In the genomic region with DNA sequence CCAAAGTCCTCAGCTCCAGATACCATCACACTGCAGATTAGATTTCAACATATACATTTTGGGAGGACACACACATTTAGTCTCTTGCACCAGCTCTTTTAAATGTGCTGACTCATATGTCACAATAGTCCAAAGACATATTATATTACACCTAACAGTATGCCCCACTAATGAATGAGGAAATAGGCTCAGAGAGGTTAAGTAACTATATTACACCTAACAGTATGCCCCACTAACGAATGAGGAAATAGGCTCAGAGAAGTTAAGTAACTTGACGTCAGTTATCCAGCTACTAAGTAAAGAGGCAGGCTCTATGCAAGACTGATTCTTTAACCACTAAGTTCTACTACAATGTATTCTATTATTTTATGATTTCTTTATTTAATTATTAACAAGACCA, we compare ENCODE assay signal across 20 cellular contexts. TPM values are rescaled to one million over a fixed set of nuclear protein-coding genes. Genes with fewer than 3 reads are reported as not detected.
DNase-seq lines count a peak whose midpoint lies in the region; ATAC-seq and TF ChIP-seq lines count a peak whose summit lies in the region.
"Had no signal": no experiment of that assay in that cellular context is flagged by ENCODE, and none has a peak within 500 bp of the region (broad histone marks: within the 10 kb centered on the region; RNA-seq: fewer than 3 reads in every experiment).

No MANE protein-coding gene starts in this region.

- H3K36me3 ChIP-seq in BLaER1 = no peaks in the 10 kb centered on the region
- H3K36me3 ChIP-seq: adrenal gland, tibial artery had no signal

- H3K4me1 ChIP-seq in BLaER1 = peaks cover 54% of the 10 kb centered on the region
- H3K4me1 ChIP-seq: adrenal gland had no signal

- ATAC-seq in GM19463 (IDR thresholded peaks at IDR 0.05; ENCODE audit: unreplicated experiment) (peak; percentile 48), HG03460 (IDR thresholded peaks at IDR 0.05; ENCODE audit: unreplicated experiment) (peak; percentile 54)
- ATAC-seq: activated T-helper 17 cell treated with anti-CD3 and anti-CD28 coated beads, Interleukin-2, amount 50 U/mL, for 72 hours; SK-N-SH treated with all-trans-retinoic acid at 6 μM for 48 hours had no signal

- H3K9me3 ChIP-seq in BLaER1 = peaks cover 28% of the 10 kb centered on the region
- H3K9me3 ChIP-seq: adrenal gland, tibial artery had no signal

- H3K4me3 ChIP-seq in BLaER1 = no peak overlapping the region
- no peak overlapping the region for H3K4me3 ChIP-seq in lower leg skin (ENCODE audit: low read depth, poor library complexity, severe bottlenecking)
- H3K4me3 ChIP-seq: adrenal gland, tibial artery had no signal

- DNase-seq in SIG-M5 (lab: John Stamatoyannopoulos, UW) (peak; percentile 39), cortex of kidney (lab: John Stamatoyannopoulos, UW) (no peak), NCI-H510A treated with DMSO at 0.1 percent for 48 hours (lab: John Stamatoyannopoulos, UW) (no peak), lower leg skin (ENCODE audit: low spot score in 2 of 2) (no peak)
- no peak for DNase-seq in stimulated activated CD4-positive, alpha-beta T cell treated with anti-CD3 and anti-CD28 coated beads, Interleukin-12 subunit alpha, Interleukin-12 subunit beta, amount 100 ng/mL, for 4 hours
- DNase-seq: activated CD8-positive, alpha-beta memory T cell treated with anti-CD3 and anti-CD28 coated beads for 24 hours; adrenal gland; COR-L47; glutamatergic neuron; midbrain; NCI-H1092 treated with DMSO at 0.1 percent for 48 hours; nucleus accumbens; stimulated activated CD4-positive, alpha-beta T cell treated with anti-CD3 and anti-CD28 coated beads, Interleukin-4, amount 100 ng/mL, for 1 hour; tibial artery had no signal

- H3K27me3 ChIP-seq in BLaER1 = no peaks in the 10 kb centered on the region

- 82 to 85% methylated on average over 2 of the region's 2 CpGs for WGBS in lower leg skin, 2 donors

- peak overlapping the region; percentile 16; the same call in 1 of the 2 replicates for H3K4me2 ChIP-seq in BLaER1

- TF ChIP-seq CTCF in lower leg skin (IDR thresholded peaks at IDR 0.05) = no peak

- no peak overlapping the region for H3K9ac ChIP-seq in BLaER1

- intact Hi-C loops in lower leg skin (cut with DNase I; ENCODE audit: low total_unique reads) = no loop called here

- TF ChIP-seq POLR2A in lower leg skin (IDR thresholded peaks at IDR 0.05) = no peak

- no peaks in the 10 kb centered on the region for H4K20me1 ChIP-seq in BLaER1

- no peak overlapping the region for H3K27ac ChIP-seq in BLaER1
- H3K27ac ChIP-seq: adrenal gland, tibial artery, VCaP had no signal

RNA-seq across cellular contexts. Expression of a gene that starts 9.7 kb away (rescaled TPM):
- total RNA-seq in lower leg skin = 10 to 100 TPM in 2 of 4 donors, 1 to 10 TPM in 2; 6.7 to 17.7 (median 13.3) TPM
- total RNA-seq: activated T-helper 17 cell treated with anti-CD3 and anti-CD28 coated beads, Interleukin-2, amount 50 U/mL, for 72 hours had no signal
